In the genomic region with DNA sequence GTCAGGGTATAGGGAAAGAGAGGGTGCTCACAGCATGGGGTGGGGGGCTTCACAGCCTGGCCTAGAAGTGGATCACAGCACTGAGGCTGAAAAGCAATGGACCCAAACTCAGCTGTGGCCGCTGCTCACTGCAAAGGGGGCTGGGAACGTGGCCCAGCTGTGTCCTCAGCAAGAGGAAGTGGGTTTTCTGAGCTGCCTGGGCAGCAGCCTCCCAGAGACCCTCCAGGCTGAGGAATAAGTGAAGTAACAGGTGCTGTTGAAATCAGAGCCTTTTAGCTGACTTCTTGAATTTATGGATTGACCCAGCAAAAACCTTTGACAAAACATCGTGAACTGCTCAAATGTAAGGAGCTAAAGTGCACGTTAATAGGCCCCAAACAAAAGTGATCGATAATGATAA, we compare ENCODE assay signal across 17 cellular contexts. TPM values are rescaled to one million over a fixed set of nuclear protein-coding genes. Genes with fewer than 3 reads are reported as not detected.
DNase-seq lines count a peak whose midpoint lies in the region; ATAC-seq and TF ChIP-seq lines count a peak whose summit lies in the region.
"Had no signal": no experiment of that assay in that cellular context is flagged by ENCODE, and none has a peak within 500 bp of the region (broad histone marks: within the 10 kb centered on the region; RNA-seq: fewer than 3 reads in every experiment).

No MANE protein-coding gene starts in this region.

- no peaks in the 10 kb centered on the region for H3K36me3 Mint-ChIP-seq in endodermal cell (ENCODE audit: low read depth)
- H3K36me3 Mint-ChIP-seq: CD14-positive monocyte; CD8-positive, alpha-beta memory T cell had no signal

- H3K4me3 ChIP-seq in BLaER1 (no peak overlapping the region), NB4 (ENCODE audit: low read depth, low read length) (no peak overlapping the region), endodermal cell (ENCODE audit: low read length) (no peak overlapping the region)
- no peak overlapping the region for H3K4me3 ChIP-seq in BLaER1 treated with 17β-estradiol and CSF1 and Interleukin-3, amounts not matched to agents 10 nM and 100 nM
- H3K4me3 ChIP-seq: Peyer's patch had no signal

- H3K9me3 ChIP-seq in BLaER1 (no peaks in the 10 kb centered on the region), endodermal cell (ENCODE audit: control insufficient read depth, low read length) (no peaks in the 10 kb centered on the region)
- no peaks in the 10 kb centered on the region for H3K9me3 ChIP-seq in BLaER1 treated with 17β-estradiol and CSF1 and Interleukin-3, amounts not matched to agents 10 nM and 100 nM (replicated peaks in 1 of 11)
- H3K9me3 ChIP-seq: Peyer's patch had no signal

- DNase-seq in NB4 (ENCODE audit: low read depth) (peak; percentile 32), endodermal cell (peak; percentile 32), NCI-H1092 (lab: John Stamatoyannopoulos, UW) (no peak)
- DNase-seq in stimulated activated CD4-positive, alpha-beta T cell treated with anti-CD3 and anti-CD28 coated beads, Interleukin-2, amount 100 ng/mL, for 48 hours, result no peak
- no peak for DNase-seq in stimulated activated CD4-positive, alpha-beta T cell treated with anti-CD3 and anti-CD28 coated beads, Interleukin-4, amount 100 ng/mL, for 24 hours
- DNase-seq: Calu3; CD8-positive, alpha-beta memory T cell; NCI-H1105 treated with DMSO at 0.1 percent for 48 hours; NCI-H1930; NCI-H2107; NCI-H446 treated with DMSO at 0.1 percent for 48 hours; NCI-H526 had no signal

- peak overlapping the region; percentile 47 for H3K4me2 ChIP-seq in BLaER1
- H3K4me2 ChIP-seq in BLaER1 treated with 17β-estradiol and CSF1 and Interleukin-3, amounts not matched to agents 10 nM and 100 nM, result peak overlapping the region; percentile 21 to 71 (median 62); a peak in 19 of 22 replicates

- peaks cover 21% of the 10 kb centered on the region for H3K4me1 ChIP-seq in BLaER1
- peaks cover 17 to 24% (median 20%) of the 10 kb centered on the region in 10 experiments for H3K4me1 ChIP-seq in BLaER1 treated with 17β-estradiol and CSF1 and Interleukin-3, amounts not matched to agents 10 nM and 100 nM
- H3K4me1 ChIP-seq in endodermal cell (ENCODE audit: control insufficient read depth, insufficient read depth, low read length), result no peaks in the 10 kb centered on the region
- H3K4me1 ChIP-seq: Peyer's patch had no signal

- H3K27ac ChIP-seq in BLaER1 (peak overlapping the region; percentile 25; the same call in 1 of the 2 replicates), endodermal cell (ENCODE audit: low read depth, low read length) (no peak overlapping the region)
- H3K27ac ChIP-seq in BLaER1 treated with 17β-estradiol and CSF1 and Interleukin-3, amounts not matched to agents 10 nM and 100 nM, result peak overlapping the region in 3 of 11 experiments; percentile 20 to 31 (median 24); a peak in 5 of 22 replicates
- H3K27ac ChIP-seq: Peyer's patch had no signal

- no peaks in the 10 kb centered on the region for H3K9me3 Mint-ChIP-seq in endodermal cell
- H3K9me3 Mint-ChIP-seq: CD14-positive monocyte; CD8-positive, alpha-beta memory T cell had no signal

- H3K27me3 Mint-ChIP-seq in endodermal cell (ENCODE audit: insufficient read depth), result peaks cover 4% of the 10 kb centered on the region
- H3K27me3 Mint-ChIP-seq: CD8-positive, alpha-beta memory T cell had no signal

- H3K4me3 Mint-ChIP-seq in endodermal cell, result no peak overlapping the region
- H3K4me3 Mint-ChIP-seq: CD14-positive monocyte; CD8-positive, alpha-beta memory T cell had no signal

- no peaks in the 10 kb centered on the region for H3K27me3 ChIP-seq in BLaER1
- H3K27me3 ChIP-seq in BLaER1 treated with 17β-estradiol and CSF1 and Interleukin-3, amounts not matched to agents 10 nM and 100 nM, result no peaks in the 10 kb centered on the region
- no peaks in the 10 kb centered on the region for H3K27me3 ChIP-seq in endodermal cell (ENCODE audit: control insufficient read depth, insufficient read depth, low read length, poor library complexity, severe bottlenecking)
- H3K27me3 ChIP-seq: Peyer's patch had no signal

- H3K9ac ChIP-seq in BLaER1, result no peak overlapping the region
- H3K9ac ChIP-seq in BLaER1 treated with 17β-estradiol and CSF1 and Interleukin-3, amounts not matched to agents 10 nM and 100 nM, result no peak overlapping the region
- no peak overlapping the region for H3K9ac ChIP-seq in endodermal cell (ENCODE audit: extremely low read depth, low read length, poor library complexity, severe bottlenecking)

- H3K36me3 ChIP-seq in BLaER1 (no peaks in the 10 kb centered on the region), endodermal cell (ENCODE audit: control insufficient read depth, insufficient read depth, low read length) (no peaks in the 10 kb centered on the region)
- no peaks in the 10 kb centered on the region for H3K36me3 ChIP-seq in BLaER1 treated with 17β-estradiol and CSF1 and Interleukin-3, amounts not matched to agents 10 nM and 100 nM
- H3K36me3 ChIP-seq: Peyer's patch had no signal

- no peak for TF ChIP-seq POLR2A in NB4 (IDR thresholded peaks at IDR 0.05; ENCODE audit: extremely low read depth, insufficient read length)

- TF ChIP-seq CTCF in NB4 (IDR thresholded peaks at IDR 0.05; ENCODE audit: low read depth, low read length) (no peak), endodermal cell (conservative IDR thresholded peaks at IDR 0.05) (no peak)

- no peak for ATAC-seq in GM19351 (IDR thresholded peaks at IDR 0.05; ENCODE audit: unreplicated experiment)

- H3K27ac Mint-ChIP-seq in endodermal cell, result no peak overlapping the region

- peaks cover 9% of the 10 kb centered on the region for H3K4me1 Mint-ChIP-seq in endodermal cell

- WGBS in endodermal cell (ENCODE audit: insufficient coverage in 1 of 2, insufficient read length in 1 of 2), 2 experiments, result 92 to 100% methylated on average over 3 to 5 of the region's 5 CpGs

- no peaks in the 10 kb centered on the region for H4K20me1 ChIP-seq in BLaER1
- no peaks in the 10 kb centered on the region for H4K20me1 ChIP-seq in BLaER1 treated with 17β-estradiol and CSF1 and Interleukin-3, amounts not matched to agents 10 nM and 100 nM

RNA-seq across cellular contexts. Expression of a gene that starts 35.2 kb away (rescaled TPM):
- total RNA-seq in endodermal cell, result 10 to 100 TPM; 12.2 to 13.3 TPM
- polyA plus RNA-seq in endodermal cell (2013, experiment 1 of 2), result 18.3 TPM
- polyA plus RNA-seq in endodermal cell (2013, experiment 2 of 2), result 14.7 TPM

RNA-seq across cellular contexts. Expression of a gene that starts 36.8 kb away (rescaled TPM):
- total RNA-seq in endodermal cell, result 1 to 10 TPM; 1.1 to 1.7 TPM
- polyA plus RNA-seq in endodermal cell (2013, experiment 1 of 2), result 15.0 TPM
- 14.4 TPM for polyA plus RNA-seq in endodermal cell (2013, experiment 2 of 2)

Comparison
In these comparisons a context has a peak if more than half of its experiments do, and no peak if none do; other contexts are left out.
1. DNase-seq: peak in NB4 (single experiment) and endodermal cell (single experiment); none in stimulated activated CD4-positive, alpha-beta T cell treated with anti-CD3 and anti-CD28 coated beads, Interleukin-2, amount 100 ng/mL, for 48 hours (0 of 2), NCI-H1092 (single experiment) and stimulated activated CD4-positive, alpha-beta T cell treated with anti-CD3 and anti-CD28 coated beads, Interleukin-4, amount 100 ng/mL, for 24 hours (single experiment).